In genomic region chr13:51636349-51636890, GRCh38 we compare ENCODE assay signal across 14 cellular contexts. TPM values are rescaled to one million over a fixed set of nuclear protein-coding genes. Genes with fewer than 3 reads are reported as not detected.
A peak's percentile ranks its signal among the peaks of the same experiment; 100 is the strongest.
DNase-seq lines count a peak whose midpoint lies in the region; ATAC-seq and TF ChIP-seq lines count a peak whose summit lies in the region.
"Had no signal": no experiment of that assay in that cellular context is flagged by ENCODE, and none has a peak within 500 bp of the region (broad histone marks: within the 10 kb centered on the region; RNA-seq: fewer than 3 reads in every experiment).

No MANE protein-coding gene starts in this region.

- H3K9me3 Mint-ChIP-seq in Caco-2 (ENCODE audit: unreplicated experiment) (no peaks in the 10 kb centered on the region), neural progenitor cell (no peaks in the 10 kb centered on the region)

- peaks cover 39% of the 10 kb centered on the region for H4K20me1 ChIP-seq in neural progenitor cell (ENCODE audit: low read depth)

- H3K9me3 ChIP-seq in Caco-2 (no peaks in the 10 kb centered on the region), neural progenitor cell (ENCODE audit: low read depth) (no peaks in the 10 kb centered on the region)

- H3K27ac Mint-ChIP-seq in Caco-2 (ENCODE audit: unreplicated experiment) = peak overlapping the region; percentile 2
- H3K27ac Mint-ChIP-seq in neural progenitor cell = peak overlapping the region; percentile 65

- H3K4me1 Mint-ChIP-seq in Caco-2 (ENCODE audit: low read depth, unreplicated experiment) (peaks cover 33% of the 10 kb centered on the region), neural progenitor cell (peaks cover 81% of the 10 kb centered on the region)

- peaks cover 30% of the 10 kb centered on the region for H3F3A ChIP-seq in neural progenitor cell (ENCODE audit: low read depth)

- H3K36me3 ChIP-seq in Caco-2 (ENCODE audit: control insufficient read depth, insufficient read depth, low read length) (no peaks in the 10 kb centered on the region), neural progenitor cell (no peaks in the 10 kb centered on the region)

- no TSS peak for BruUV-seq in Caco-2 (replicated peaks; lab: Mats Ljungman, UMichigan)

- DNase-seq in Caco-2 (peak in 1 of 2 experiments; percentile 31), LoVo (ENCODE audit: low spot score) (peak; percentile 4), caudate nucleus (lab: John Stamatoyannopoulos, UW) (no peak), neural progenitor cell (ENCODE audit: low spot score) (no peak), NCI-H226 (no peak)
- DNase-seq: activated CD4-positive, alpha-beta T cell treated with anti-CD3 and anti-CD28 coated beads for 48 hours; activated naive CD4-positive, alpha-beta T cell; NCI-H187 treated with DMSO at 0.1 percent for 48 hours; SIG-M5; stimulated activated naive CD4-positive, alpha-beta T cell had no signal

- no peak for ATAC-seq in GM21423 (IDR thresholded peaks at IDR 0.05; ENCODE audit: unreplicated experiment)
- no peak for ATAC-seq in HG03442 (IDR thresholded peaks at IDR 0.05; ENCODE audit: unreplicated experiment)
- ATAC-seq in HG03095 (IDR thresholded peaks at IDR 0.05; ENCODE audit: unreplicated experiment) = no peak

- H3K79me2 ChIP-seq in neural progenitor cell (ENCODE audit: low read depth) = peaks cover 87% of the 10 kb centered on the region

- H3K4me1 ChIP-seq in Caco-2 = peaks cover 36% of the 10 kb centered on the region
- H3K4me1 ChIP-seq in neural progenitor cell = peaks cover 68% of the 10 kb centered on the region

- H3K27me3 ChIP-seq in Caco-2 (replicated peaks; ENCODE audit: control insufficient read depth, insufficient read depth, low read length) (no peaks in the 10 kb centered on the region), neural progenitor cell (no peaks in the 10 kb centered on the region)

- peak overlapping the region; percentile 4 for H3K27ac ChIP-seq in caudate nucleus (ENCODE audit: low read depth, low read length)
- H3K27ac ChIP-seq in neural progenitor cell = no peak overlapping the region

- no peak overlapping the region for H3K4me3 Mint-ChIP-seq in Caco-2 (ENCODE audit: unreplicated experiment)
- H3K4me3 Mint-ChIP-seq in neural progenitor cell = peak overlapping the region; percentile 11

- H3K36me3 Mint-ChIP-seq in Caco-2 (ENCODE audit: insufficient read depth, unreplicated experiment) = no peaks in the 10 kb centered on the region
- H3K36me3 Mint-ChIP-seq in neural progenitor cell = peaks cover 1% of the 10 kb centered on the region

- CTCF ChIA-PET in Caco-2 (lab: Charles Lee) = no interaction called here

- H3K27me3 Mint-ChIP-seq in Caco-2 (ENCODE audit: insufficient read depth, unreplicated experiment) (no peaks in the 10 kb centered on the region), neural progenitor cell (ENCODE audit: insufficient read depth, low read depth) (no peaks in the 10 kb centered on the region)

- H3K4me2 ChIP-seq in neural progenitor cell = no peak overlapping the region

- H2AFZ ChIP-seq in neural progenitor cell (replicated peaks) = no peak overlapping the region

- no peak overlapping the region for H3K9ac ChIP-seq in neural progenitor cell

- TF ChIP-seq CTCF in Caco-2 (IDR thresholded peaks at IDR 0.05; ENCODE audit: insufficient read depth in 1 of 2, low read depth in 1 of 2, low read length in 1 of 2, severe bottlenecking in 1 of 2, unreplicated experiment in 1 of 2) (no peak), neural progenitor cell (IDR thresholded peaks at IDR 0.05) (no peak)

- H3K4me3 ChIP-seq in Caco-2 (ENCODE audit: low read depth, low read length) (no peak overlapping the region), neural progenitor cell (no peak overlapping the region)
- H3K4me3 ChIP-seq: GM12878 had no signal

- intact Hi-C loops in Caco-2 (cut with micrococcal nuclease; ENCODE audit: unreplicated experiment) = loop anchor here (1.0 kb wide), 1 partner anchor 52 kb away; the partner anchor contains the start of gene WDFY2

- POLR2A ChIA-PET in Caco-2 (lab: Charles Lee) = no interaction called here

RNA-seq across cellular contexts. Expression of gene WDFY2, which starts 52.2 kb away (rescaled TPM):
- 6.3 and 9.2 TPM in 2 replicates for total RNA-seq in Caco-2 (2022)
- 18.3 and 18.4 TPM in 2 replicates for total RNA-seq in neural progenitor cell (ENCODE audit: low replicate concordance)
